ENCODE assay signal across 14 cellular contexts in the genomic region with DNA sequence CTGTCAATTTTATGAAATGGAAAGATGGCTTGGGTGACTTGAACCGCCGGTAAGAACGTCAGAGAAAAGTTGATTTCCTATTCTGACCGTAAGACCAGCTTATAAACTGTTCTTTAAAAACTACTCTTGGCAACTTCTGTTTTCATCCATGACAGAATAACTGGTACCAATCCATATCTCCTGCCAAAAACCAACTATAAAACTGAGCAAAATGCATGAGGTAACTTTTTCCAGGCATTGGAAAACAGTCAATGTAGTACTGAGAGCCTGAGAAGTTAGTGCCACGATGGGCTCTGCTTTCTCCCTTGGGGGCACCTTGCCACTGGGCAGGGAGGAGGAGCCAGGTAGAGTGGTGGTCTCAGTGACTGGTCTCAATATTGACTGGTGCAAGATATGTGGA.
"Had no signal": no experiment of that assay in that cellular context is flagged by ENCODE, and none has a peak within 500 bp of the region (broad histone marks: within the 10 kb centered on the region; RNA-seq: fewer than 3 reads in every experiment).

No MANE protein-coding gene starts in this region.

- ATAC-seq: natural killer cell had no signal

- H3K9me3 Mint-ChIP-seq: activated T-helper 17 cell treated with anti-CD3 and anti-CD28 coated beads, Interleukin-2, amount 50 U/mL, for 72 hours; natural killer cell had no signal

- H3K27me3 ChIP-seq: dorsolateral prefrontal cortex, stomach, transverse colon had no signal

- H3K27ac Mint-ChIP-seq: activated T-helper 17 cell treated with anti-CD3 and anti-CD28 coated beads, Interleukin-2, amount 50 U/mL, for 72 hours; natural killer cell had no signal

- H3K4me3 ChIP-seq: dorsolateral prefrontal cortex, stomach, transverse colon had no signal

- H3K36me3 ChIP-seq: stomach, transverse colon had no signal

- H3K27ac ChIP-seq: stomach, VCaP had no signal

- DNase-seq: activated CD4-positive, alpha-beta T cell treated with anti-CD3 and anti-CD28 coated beads for 1 hour; activated CD4-positive, alpha-beta T cell treated with anti-CD3 and anti-CD28 coated beads, Interleukin-2, amount 50 U/mL, for 4 hours; activated naive CD4-positive, alpha-beta T cell treated with Interleukin-2 at 50 U/mL for 16 hours; aorta; dorsolateral prefrontal cortex; erythroblast; hippocampal formation; natural killer cell; stimulated activated CD4-positive, alpha-beta T cell treated with anti-CD3 and anti-CD28 coated beads, Interleukin-12 subunit alpha, Interleukin-12 subunit beta, amount 100 ng/mL, for 4 hours; stimulated activated CD4-positive, alpha-beta T cell treated with anti-CD3 and anti-CD28 coated beads, Interleukin-2, amount 100 ng/mL, for 24 hours; stomach; transverse colon had no signal

- H3K36me3 Mint-ChIP-seq: natural killer cell had no signal

- H3K4me3 Mint-ChIP-seq: activated T-helper 17 cell treated with anti-CD3 and anti-CD28 coated beads, Interleukin-2, amount 50 U/mL, for 72 hours; natural killer cell had no signal

- H3K27me3 Mint-ChIP-seq: activated T-helper 17 cell treated with anti-CD3 and anti-CD28 coated beads, Interleukin-2, amount 50 U/mL, for 72 hours had no signal

- H3K9me3 ChIP-seq: stomach, transverse colon had no signal

- H3K4me1 Mint-ChIP-seq: natural killer cell had no signal
